ENCODE assay signal across 1 cellular context in the genomic region with DNA sequence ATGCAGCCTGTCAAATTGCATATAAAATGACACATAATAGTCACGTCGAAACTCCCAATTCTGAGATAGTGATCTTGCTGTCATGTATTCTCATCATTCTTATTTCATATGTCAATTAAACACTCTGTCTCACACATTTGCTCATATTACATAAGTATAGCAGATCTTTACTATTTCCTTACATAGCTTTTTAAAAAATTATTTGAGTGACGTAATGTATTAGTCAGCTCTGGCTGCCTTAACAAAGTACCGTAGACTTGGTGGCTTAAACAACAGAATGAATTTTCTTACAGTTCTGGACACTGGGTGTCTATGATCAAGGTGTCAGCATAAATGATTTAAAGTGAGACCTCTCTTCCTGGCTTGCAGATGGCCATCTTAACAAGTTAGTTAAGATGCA.
TF ChIP-seq lines count a peak whose summit lies in the region.

No MANE protein-coding gene starts in this region.

TF ChIP-seq in A549, 52 proteins besides CTCF, POLR2A, EP300 and RAD21 (continued from another document):
- TF ChIP-seq, protein P1, sequence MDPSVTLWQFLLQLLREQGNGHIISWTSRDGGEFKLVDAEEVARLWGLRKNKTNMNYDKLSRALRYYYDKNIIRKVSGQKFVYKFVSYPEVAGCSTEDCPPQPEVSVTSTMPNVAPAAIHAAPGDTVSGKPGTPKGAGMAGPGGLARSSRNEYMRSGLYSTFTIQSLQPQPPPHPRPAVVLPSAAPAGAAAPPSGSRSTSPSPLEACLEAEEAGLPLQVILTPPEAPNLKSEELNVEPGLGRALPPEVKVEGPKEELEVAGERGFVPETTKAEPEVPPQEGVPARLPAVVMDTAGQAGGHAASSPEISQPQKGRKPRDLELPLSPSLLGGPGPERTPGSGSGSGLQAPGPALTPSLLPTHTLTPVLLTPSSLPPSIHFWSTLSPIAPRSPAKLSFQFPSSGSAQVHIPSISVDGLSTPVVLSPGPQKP (IDR thresholded peaks at IDR 0.05; ENCODE audit: low read depth, low read length): no peak
TF ChIP-seq in A549: peak in this region for 0.
